Comparison of ENCODE assay signal across 8 cellular contexts in genomic region chr6:99434702-99435530, GRCh38. TPM values are rescaled to one million over a fixed set of nuclear protein-coding genes. Genes with fewer than 3 reads are reported as not detected.
DNase-seq lines count a peak whose midpoint lies in the region; ATAC-seq, FAIRE-seq and TF ChIP-seq lines count a peak whose summit lies in the region.

No MANE protein-coding gene starts in this region.

- DNase-seq in GM12864 (ENCODE audit: low read depth), result no peak
- DNase-seq in ascending aorta (ENCODE audit: low spot score in 2 of 2), result no peak
- DNase-seq in effector memory CD4-positive, alpha-beta T cell, result no peak
- no peak for DNase-seq in HK-2 (ENCODE audit: unreplicated experiment)
- DNase-seq in WERI-Rb-1, result no peak

- H3K27me3 ChIP-seq in ascending aorta, result no peaks in the 10 kb centered on the region
- no peaks in the 10 kb centered on the region for H3K27me3 ChIP-seq in effector memory CD4-positive, alpha-beta T cell (replicated peaks; ENCODE audit: control insufficient read depth, insufficient read depth, low read length, poor library complexity, severe bottlenecking)
- no peaks in the 10 kb centered on the region for H3K27me3 ChIP-seq in WERI-Rb-1 (ENCODE audit: insufficient read depth, low read depth, severe bottlenecking)

- H3K9me3 ChIP-seq in ascending aorta (no peaks in the 10 kb centered on the region), WERI-Rb-1 (ENCODE audit: severe bottlenecking) (no peaks in the 10 kb centered on the region)
- H3K9me3 ChIP-seq in effector memory CD4-positive, alpha-beta T cell (ENCODE audit: control insufficient read depth, low read length), result no peaks in the 10 kb centered on the region

- intact Hi-C loops in ascending aorta (cut with DNase I), result no loop called here

- peak; percentile 37 for TF ChIP-seq CTCF in GM12864 (IDR thresholded peaks at IDR 0.05; ENCODE audit: low read depth, low read length, missing control alignments)
- peak; percentile 52 for TF ChIP-seq CTCF in LNCAP (IDR thresholded peaks at IDR 0.05)
- peak; percentile 18 to 65 (median 63) for TF ChIP-seq CTCF in ascending aorta (IDR thresholded peaks at IDR 0.05)
- TF ChIP-seq CTCF in WERI-Rb-1 (IDR thresholded peaks at IDR 0.05; ENCODE audit: low read depth, low read length), result no peak

- peak; percentile 86 for ATAC-seq in GM21529 (IDR thresholded peaks at IDR 0.05; ENCODE audit: unreplicated experiment)

- H3K27ac ChIP-seq in ascending aorta, result no peak overlapping the region
- H3K27ac ChIP-seq in effector memory CD4-positive, alpha-beta T cell (ENCODE audit: insufficient read depth, low read length, poor library complexity, severe bottlenecking), result no peak overlapping the region
- no peak overlapping the region for H3K27ac ChIP-seq in WERI-Rb-1

- H3K4me3 ChIP-seq in GM12864 (ENCODE audit: low read depth, low read length) (no peak overlapping the region), ascending aorta (no peak overlapping the region), WERI-Rb-1 (ENCODE audit: low read depth, low read length) (no peak overlapping the region)
- no peak overlapping the region for H3K4me3 ChIP-seq in effector memory CD4-positive, alpha-beta T cell (ENCODE audit: insufficient read depth, low read depth, low read length, poor library complexity, severe bottlenecking)

- H3K36me3 ChIP-seq in ascending aorta (peaks cover 0 to 5% of the 10 kb centered on the region in 2 donors), WERI-Rb-1 (no peaks in the 10 kb centered on the region)
- peaks cover 6% of the 10 kb centered on the region for H3K36me3 ChIP-seq in effector memory CD4-positive, alpha-beta T cell (ENCODE audit: control insufficient read depth, insufficient read depth, low read length)

- FAIRE-seq in islet of Langerhans (lab: Jason Lieb, UNC), result peak; percentile 99

- no peaks in the 10 kb centered on the region for H3K4me1 ChIP-seq in ascending aorta
- H3K4me1 ChIP-seq in effector memory CD4-positive, alpha-beta T cell (ENCODE audit: control insufficient read depth, insufficient read depth, low read length, poor library complexity, severe bottlenecking), result peaks cover 3% of the 10 kb centered on the region

RNA-seq across cellular contexts. Expression of gene PNISR, which starts 9.8 kb away (rescaled TPM):
- 60.2 TPM for total RNA-seq in ascending aorta

RNA-seq across cellular contexts. Expression of gene COQ3, which starts 40.9 kb away (rescaled TPM):
- total RNA-seq in ascending aorta, result 1.7 TPM
